17 cellular contexts compared by ENCODE assay signal in genomic region chr3:194749631-194750271, GRCh38.
DNase-seq lines count a peak whose midpoint lies in the region; ATAC-seq and TF ChIP-seq lines count a peak whose summit lies in the region.
"Had no signal": no experiment of that assay in that cellular context is flagged by ENCODE, and none has a peak within 500 bp of the region (broad histone marks: within the 10 kb centered on the region; RNA-seq: fewer than 3 reads in every experiment).

No MANE protein-coding gene starts in this region.

- H3K9me3 ChIP-seq in right atrium auricular region (no peaks in the 10 kb centered on the region), liver (ENCODE audit: control insufficient read depth in 4 of 4, low read length in 3 of 4) (no peaks in the 10 kb centered on the region)
- H3K9me3 ChIP-seq: esophagus squamous epithelium, heart left ventricle, vagina had no signal

- peaks cover 3% of the 10 kb centered on the region for H3K27me3 Mint-ChIP-seq in activated T-helper 17 cell treated with anti-CD3 and anti-CD28 coated beads, Interleukin-2, amount 50 U/mL, for 72 hours
- H3K27me3 Mint-ChIP-seq: naive B cell had no signal

- no peaks in the 10 kb centered on the region for H3K4me1 ChIP-seq in right atrium auricular region
- H3K4me1 ChIP-seq in liver (ENCODE audit: control insufficient read depth in 4 of 4, insufficient read depth in 4 of 4, low read length in 3 of 4), result peaks cover 3 to 7% (median 5%) of the 10 kb centered on the region in 4 donors
- H3K4me1 ChIP-seq: vagina had no signal

- H3K4me3 ChIP-seq in right atrium auricular region, result no peak overlapping the region
- H3K4me3 ChIP-seq in liver (ENCODE audit: low read depth in 1 of 3, low read length in 3 of 3), result no peak overlapping the region
- H3K4me3 ChIP-seq: BLaER1 treated with 17β-estradiol and CSF1 and Interleukin-3, amounts not matched to agents 10 nM and 100 nM; esophagus squamous epithelium; heart left ventricle; vagina had no signal

- intact Hi-C loops in Right ventricle myocardium inferior (cut with DNase I), result no loop called here
- intact Hi-C loops in sciatic nerve (cut with DNase I), result no loop called here

- no peaks in the 10 kb centered on the region for H3K9me3 Mint-ChIP-seq in activated T-helper 17 cell treated with anti-CD3 and anti-CD28 coated beads, Interleukin-2, amount 50 U/mL, for 72 hours
- H3K9me3 Mint-ChIP-seq: stimulated activated naive CD8-positive, alpha-beta T cell treated with anti-CD3 and anti-CD28 coated beads, Interleukin-15, amount 100 ng/mL, for 72 hours; T-helper 1 cell treated with Interleukin-12 subunit alpha and Interleukin-12 subunit beta and Interleukin-4 antibody, amounts not matched to agents 30 μg/mL and 1 μg/mL, for 36 hours had no signal

- H3K27ac ChIP-seq in right atrium auricular region, result no peak overlapping the region
- H3K27ac ChIP-seq in liver (ENCODE audit: low read depth in 1 of 2, low read length in 2 of 2), result no peak overlapping the region
- H3K27ac ChIP-seq: BLaER1 treated with 17β-estradiol and CSF1 and Interleukin-3, amounts not matched to agents 10 nM and 100 nM; esophagus squamous epithelium; heart left ventricle; vagina had no signal

- ATAC-seq in Right ventricle myocardium inferior (peak; percentile 26), sciatic nerve (peak; percentile 62)
- no peak for ATAC-seq in activated T-helper 17 cell treated with anti-CD3 and anti-CD28 coated beads, Interleukin-2, amount 50 U/mL, for 72 hours (replicated peaks)
- ATAC-seq: stimulated activated naive CD8-positive, alpha-beta T cell treated with anti-CD3 and anti-CD28 coated beads, Interleukin-15, amount 100 ng/mL, for 72 hours had no signal

- H3K27ac Mint-ChIP-seq in activated T-helper 17 cell treated with anti-CD3 and anti-CD28 coated beads, Interleukin-2, amount 50 U/mL, for 72 hours, result no peak overlapping the region
- H3K27ac Mint-ChIP-seq: T-helper 1 cell treated with Interleukin-12 subunit alpha and Interleukin-12 subunit beta and Interleukin-4 antibody, amounts not matched to agents 30 μg/mL and 1 μg/mL, for 36 hours had no signal

- no peaks in the 10 kb centered on the region for H3K27me3 ChIP-seq in right atrium auricular region
- no peaks in the 10 kb centered on the region for H3K27me3 ChIP-seq in liver (ENCODE audit: control insufficient read depth in 4 of 4, insufficient read depth in 4 of 4, low read length in 3 of 4)
- H3K27me3 ChIP-seq: BLaER1 treated with 17β-estradiol and CSF1 and Interleukin-3, amounts not matched to agents 10 nM and 100 nM; esophagus squamous epithelium; heart left ventricle; vagina had no signal

- H3K9ac ChIP-seq in liver (ENCODE audit: low read depth in 1 of 2, low read length in 2 of 2), result no peak overlapping the region
- H3K9ac ChIP-seq: BLaER1 treated with 17β-estradiol and CSF1 and Interleukin-3, amounts not matched to agents 10 nM and 100 nM had no signal

- TF ChIP-seq CTCF in right atrium auricular region (IDR thresholded peaks at IDR 0.05), result no peak
- no peak for TF ChIP-seq CTCF in liver (IDR thresholded peaks at IDR 0.05; ENCODE audit: low read depth, low read length, missing input control)

- H3K36me3 ChIP-seq in right atrium auricular region (no peaks in the 10 kb centered on the region), liver (ENCODE audit: control insufficient read depth in 4 of 4, insufficient read depth in 3 of 4, low read depth in 1 of 4, low read length in 3 of 4) (no peaks in the 10 kb centered on the region)
- H3K36me3 ChIP-seq: BLaER1 treated with 17β-estradiol and CSF1 and Interleukin-3, amounts not matched to agents 10 nM and 100 nM; esophagus squamous epithelium; heart left ventricle; vagina had no signal

- DNase-seq in Right ventricle myocardium inferior (ENCODE audit: missing footprints), result no peak
- DNase-seq in right atrium auricular region (ENCODE audit: low spot score), result no peak
- DNase-seq in ecto neural progenitor cell (ENCODE audit: low spot score), result peak; percentile 65
- DNase-seq in sciatic nerve (ENCODE audit: low spot score), result no peak
- no peak for DNase-seq in DMS114 treated with DMSO at 0.1 percent for 48 hours (lab: John Stamatoyannopoulos, UW; ENCODE audit: unreplicated experiment)
- DNase-seq in activated naive CD4-positive, alpha-beta T cell treated with Interleukin-2 at 50 U/mL for 16 hours, result no peak
- DNase-seq: DND-41; esophagus squamous epithelium; heart left ventricle; naive B cell; SHP77; stimulated activated naive CD8-positive, alpha-beta T cell treated with anti-CD3 and anti-CD28 coated beads, Interleukin-15, amount 100 ng/mL, for 72 hours had no signal

- TF ChIP-seq RAD21 in liver (IDR thresholded peaks at IDR 0.05), result no peak

- 46% methylated on average over 16 of the region's 16 CpGs for WGBS in liver

- no peaks in the 10 kb centered on the region for H3K4me1 Mint-ChIP-seq in activated T-helper 17 cell treated with anti-CD3 and anti-CD28 coated beads, Interleukin-2, amount 50 U/mL, for 72 hours
- H3K4me1 Mint-ChIP-seq: stimulated activated naive CD8-positive, alpha-beta T cell treated with anti-CD3 and anti-CD28 coated beads, Interleukin-15, amount 100 ng/mL, for 72 hours had no signal

- no peaks in the 10 kb centered on the region for H3K36me3 Mint-ChIP-seq in activated T-helper 17 cell treated with anti-CD3 and anti-CD28 coated beads, Interleukin-2, amount 50 U/mL, for 72 hours (ENCODE audit: low read depth)
- H3K36me3 Mint-ChIP-seq: naive B cell had no signal

- no peak overlapping the region for H3K4me3 Mint-ChIP-seq in activated T-helper 17 cell treated with anti-CD3 and anti-CD28 coated beads, Interleukin-2, amount 50 U/mL, for 72 hours
- H3K4me3 Mint-ChIP-seq: naive B cell; stimulated activated naive CD8-positive, alpha-beta T cell treated with anti-CD3 and anti-CD28 coated beads, Interleukin-15, amount 100 ng/mL, for 72 hours; T-helper 1 cell treated with Interleukin-12 subunit alpha and Interleukin-12 subunit beta and Interleukin-4 antibody, amounts not matched to agents 30 μg/mL and 1 μg/mL, for 36 hours had no signal

TF ChIP-seq in liver, 16 proteins besides CTCF, POLR2A, EP300 and RAD21:
- TF ChIP-seq EGR1 (IDR thresholded peaks at IDR 0.05; ENCODE audit: low read depth in 2 of 2) (no peak), ZBTB33 (IDR thresholded peaks at IDR 0.05) (no peak), ATF3 (IDR thresholded peaks at IDR 0.05) (no peak), HNF4A (conservative IDR thresholded peaks at IDR 0.05) (peak in 1 of 2 donors; percentile 55), RXRA (IDR thresholded peaks at IDR 0.05) (peak; percentile 25 to 41), TAF1 (conservative IDR thresholded peaks at IDR 0.05) (no peak), NR2F2 (IDR thresholded peaks at IDR 0.05) (no peak), JUND (IDR thresholded peaks at IDR 0.05) (no peak), REST (IDR thresholded peaks at IDR 0.05) (peak; percentile 58), SP1 (IDR thresholded peaks at IDR 0.05) (no peak), MAX (IDR thresholded peaks at IDR 0.05) (no peak), HNF4G (IDR thresholded peaks at IDR 0.05) (no peak), YY1 (IDR thresholded peaks at IDR 0.05) (no peak), FOXA1 (IDR thresholded peaks at IDR 0.05) (no peak), GABPA (IDR thresholded peaks at IDR 0.05 in 1 of 2, conservative IDR thresholded peaks at IDR 0.05 in 1 of 2) (no peak)
